In genomic region chr5:100900796-100901731, GRCh38 we compare ENCODE assay signal across 8 cellular contexts. TPM values are rescaled to one million over a fixed set of nuclear protein-coding genes. Genes with fewer than 3 reads are reported as not detected.
DNase-seq lines count a peak whose midpoint lies in the region; ATAC-seq and TF ChIP-seq lines count a peak whose summit lies in the region.

No MANE protein-coding gene starts in this region.

- H3K27ac Mint-ChIP-seq in activated naive CD4-positive, alpha-beta T cell treated with anti-CD3 and anti-CD28 coated beads, Interleukin-2, amount 50 U/mL, for 72 hours: peak overlapping the region; percentile 99
- H3K27ac Mint-ChIP-seq in HFFc6: no peak overlapping the region

- H3K9me3 Mint-ChIP-seq in activated naive CD4-positive, alpha-beta T cell treated with anti-CD3 and anti-CD28 coated beads, Interleukin-2, amount 50 U/mL, for 72 hours: no peaks in the 10 kb centered on the region
- H3K9me3 Mint-ChIP-seq in HFFc6: peaks cover 12% of the 10 kb centered on the region

- H3K4me3 Mint-ChIP-seq in HFFc6: no peak overlapping the region

- peaks cover 15% of the 10 kb centered on the region for H3K27me3 Mint-ChIP-seq in HFFc6 (ENCODE audit: insufficient read depth)

- no peaks in the 10 kb centered on the region for H3K27me3 ChIP-seq in right cardiac atrium (ENCODE audit: control insufficient read depth, insufficient read depth)

- peaks cover 3% of the 10 kb centered on the region for H3K36me3 ChIP-seq in KOPT-K1 (ENCODE audit: insufficient read depth, low read length)

- intact Hi-C loops in right cardiac atrium (cut with DNase I): loop anchor here in 1 of 4 donors (10.0 kb wide), 1 partner anchor 76 kb away; no protein-coding TSS in a partner anchor

- H3K27ac ChIP-seq in KOPT-K1 (ENCODE audit: low read depth, low read length, poor library complexity, severe bottlenecking): peak overlapping the region; percentile 100
- peak overlapping the region; percentile 78 for H3K27ac ChIP-seq in right cardiac atrium (ENCODE audit: low read length)

- ATAC-seq in GM21526 (IDR thresholded peaks at IDR 0.05; ENCODE audit: low FRiP score, unreplicated experiment) (peak; percentile 28), right cardiac atrium (peak; percentile 64 to 78)
- peak; percentile 62 to 66 for ATAC-seq in activated naive CD4-positive, alpha-beta T cell treated with anti-CD3 and anti-CD28 coated beads, Interleukin-2, amount 50 U/mL, for 72 hours

- H3K4me3 ChIP-seq in right cardiac atrium (ENCODE audit: low read length): peak overlapping the region; percentile 63
- peak overlapping the region; percentile 61 for H3K4me3 ChIP-seq in retinal pigment epithelial cell (ENCODE audit: low read length)

- H3K36me3 Mint-ChIP-seq in activated naive CD4-positive, alpha-beta T cell treated with anti-CD3 and anti-CD28 coated beads, Interleukin-2, amount 50 U/mL, for 72 hours: peaks cover 51 to 55% of the 10 kb centered on the region in 2 donors
- H3K36me3 Mint-ChIP-seq in HFFc6 (ENCODE audit: low read depth): no peaks in the 10 kb centered on the region

- DNase-seq in DMS153 (lab: John Stamatoyannopoulos, UW): peak; percentile 39
- peak; percentile 87 for DNase-seq in SK-N-DZ (ENCODE audit: low spot score)
- peak; percentile 85 to 95 for DNase-seq in activated naive CD4-positive, alpha-beta T cell treated with anti-CD3 and anti-CD28 coated beads, Interleukin-2, amount 50 U/mL, for 72 hours (ENCODE audit: low spot score in 2 of 2)
- peak; percentile 73 to 89 (median 86) for DNase-seq in right cardiac atrium
- DNase-seq in retinal pigment epithelial cell (ENCODE audit: low read depth): no peak
- no peak for DNase-seq in HFFc6

- H3K9me3 ChIP-seq in KOPT-K1 (ENCODE audit: insufficient read depth, low read length, poor library complexity, severe bottlenecking) (peaks cover 3% of the 10 kb centered on the region), right cardiac atrium (ENCODE audit: control insufficient read depth, low read length) (no peaks in the 10 kb centered on the region)

- no peaks in the 10 kb centered on the region for H3K4me1 Mint-ChIP-seq in HFFc6 (ENCODE audit: low read depth)

- no peaks in the 10 kb centered on the region for H3K4me1 ChIP-seq in right cardiac atrium (ENCODE audit: control insufficient read depth, insufficient read depth, low read length)

- no peak for TF ChIP-seq CTCF in retinal pigment epithelial cell (conservative IDR thresholded peaks at IDR 0.05; ENCODE audit: low read depth, low read length)
- no peak for TF ChIP-seq CTCF in HFFc6 (IDR thresholded peaks at IDR 0.05)

- WGBS in right cardiac atrium: 1% methylated on average over 46 of the region's 46 CpGs

RNA-seq across cellular contexts. Expression of gene ST8SIA4, which starts 2.0 kb away (rescaled TPM):
- 9.1 and 10.3 TPM in 2 replicates for polyA plus RNA-seq in SK-N-DZ (2014; cell fraction: cytosol; rRNA removed)
- polyA plus RNA-seq in SK-N-DZ (2014; cell fraction: nucleus; rRNA removed): 3.7 and 4.0 TPM in 2 replicates
- total RNA-seq in activated naive CD4-positive, alpha-beta T cell treated with anti-CD3 and anti-CD28 coated beads, Interleukin-2, amount 50 U/mL, for 72 hours: 10 to 100 TPM; 21.2 to 36.2 TPM
- 1 to 10 TPM; 3.6 to 5.9 (median 4.3) TPM for total RNA-seq in right cardiac atrium
- polyA plus RNA-seq in right cardiac atrium: 0.84 TPM
- not detected for total RNA-seq in HFFc6 (2021; fragmentation: NEBNext Ultra II Directional; extraction: Animal tissue kit (Norgen Biotek cat#: 25700))

Comparison
In these comparisons a context has a peak if more than half of its experiments do, and no peak if none do; other contexts are left out.
1. DNase-seq: peak in DMS153 (single experiment), SK-N-DZ (single experiment), activated naive CD4-positive, alpha-beta T cell treated with anti-CD3 and anti-CD28 coated beads, Interleukin-2, amount 50 U/mL, for 72 hours (2 of 2) and right cardiac atrium (3 of 3); none in retinal pigment epithelial cell (single experiment) and HFFc6 (single experiment).
2. RNA of gene ST8SIA4, which starts 2.0 kb away (total RNA-seq): 21.2 to 36.2 TPM in activated naive CD4-positive, alpha-beta T cell treated with anti-CD3 and anti-CD28 coated beads, Interleukin-2, amount 50 U/mL, for 72 hours and 3.6 to 5.9 TPM in right cardiac atrium; not detected in HFFc6; every median in the first group is over 4 times any median in the second.
3. Peak in every context shown above with its lines, with median percentiles within 50 percentile points of each other: ATAC-seq.